ENCODE assay signal across 20 cellular contexts in genomic region chr9:108671794-108672193, GRCh38.
DNase-seq lines count a peak whose midpoint lies in the region; ATAC-seq and TF ChIP-seq lines count a peak whose summit lies in the region.
"Had no signal": no experiment of that assay in that cellular context is flagged by ENCODE, and none has a peak within 500 bp of the region (broad histone marks: within the 10 kb centered on the region; RNA-seq: fewer than 3 reads in every experiment).

No MANE protein-coding gene starts in this region.

- DNase-seq in HCEC 1CT (peak; percentile 86), adipocyte (ENCODE audit: low read depth) (peak; percentile 58), fibroblast of villous mesenchyme (ENCODE audit: low read depth) (peak; percentile 57), DMS 273 treated with DMSO at 0.1 percent for 48 hours (lab: John Stamatoyannopoulos, UW) (no peak)
- DNase-seq: activated CD4-positive, alpha-beta memory T cell treated with anti-CD3 and anti-CD28 coated beads, Interleukin-2, amount 10 ng/mL, durations not matched to agents 7 days and 5 days; activated T-cell treated with anti-CD3 and anti-CD28 coated beads, Interleukin-2, amount 50 U/mL, for 4 hours; cortex of kidney; heart left ventricle; lower lobe of right lung; NCI-H1048; NCI-H2029 treated with DMSO at 0.1 percent for 48 hours; pancreas; SHP77 treated with DMSO at 0.1 percent for 48 hours; WERI-Rb-1 had no signal

- H3K9ac ChIP-seq in adipocyte (ENCODE audit: low read length): no peak overlapping the region

- H3K4me1 ChIP-seq in adipocyte (ENCODE audit: control insufficient read depth, insufficient read depth, low read length): peaks cover 21% of the 10 kb centered on the region
- H3K4me1 ChIP-seq: heart left ventricle, lower lobe of right lung, pancreas had no signal

- H3K27me3 ChIP-seq in adipocyte (replicated peaks; ENCODE audit: control insufficient read depth, insufficient read depth, low read length): no peaks in the 10 kb centered on the region
- H3K27me3 ChIP-seq: heart left ventricle, pancreas had no signal

- no peak overlapping the region for H3K4me3 ChIP-seq in adipocyte (ENCODE audit: low read length)
- no peak overlapping the region for H3K4me3 ChIP-seq in fibroblast of villous mesenchyme (ENCODE audit: low read depth, low read length)
- H3K4me3 ChIP-seq: heart left ventricle, K562, lower lobe of right lung, pancreas had no signal

- TF ChIP-seq CTCF in fibroblast of villous mesenchyme (IDR thresholded peaks at IDR 0.05; ENCODE audit: insufficient read depth, low read depth, low read length): no peak

- H3K36me3 ChIP-seq in adipocyte (ENCODE audit: control insufficient read depth, insufficient read depth, low read length, severe bottlenecking): no peaks in the 10 kb centered on the region
- H3K36me3 ChIP-seq: heart left ventricle, lower lobe of right lung, pancreas had no signal

- H3K9me3 ChIP-seq in adipocyte (ENCODE audit: control insufficient read depth, low read length): no peaks in the 10 kb centered on the region
- H3K9me3 ChIP-seq: heart left ventricle, lower lobe of right lung, pancreas had no signal

- no peak for ATAC-seq in GM18502 (IDR thresholded peaks at IDR 0.05; ENCODE audit: poor library complexity, unreplicated experiment)
- no peak for ATAC-seq in HG03135 (IDR thresholded peaks at IDR 0.05; ENCODE audit: unreplicated experiment)
- ATAC-seq in GM18873 (IDR thresholded peaks at IDR 0.05; ENCODE audit: low FRiP score, unreplicated experiment): no peak
- ATAC-seq: activated naive CD4-positive, alpha-beta T cell treated with anti-CD3 and anti-CD28 coated beads, Interleukin-2, amount 50 U/mL, for 72 hours; activated T-cell treated with anti-CD3 and anti-CD28 coated beads, Interleukin-2, amount 50 U/mL, for 4 hours; heart left ventricle; K562; lower lobe of right lung; pancreas; sciatic nerve had no signal
